1 cellular context compared by ENCODE assay signal in the genomic region with DNA sequence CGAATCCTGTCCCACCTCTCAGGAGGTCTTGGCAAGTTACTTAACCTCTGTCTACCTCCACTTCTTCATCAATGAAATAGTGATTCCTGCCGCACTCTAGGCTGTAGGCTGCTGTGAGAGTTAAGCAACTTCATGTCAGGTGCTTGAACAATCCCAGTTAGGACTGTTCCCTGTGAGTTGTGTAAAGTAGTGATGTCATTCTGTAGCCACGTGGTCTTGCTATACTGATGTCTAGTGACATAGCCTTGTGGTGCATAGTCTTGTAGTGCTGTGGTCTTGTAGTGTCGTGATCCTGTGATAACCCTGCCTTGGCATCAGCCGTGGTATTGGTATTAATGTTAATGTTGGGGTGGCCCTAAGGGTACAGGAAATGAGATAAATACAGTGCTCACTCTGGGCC.
A peak's percentile ranks its signal among the peaks of the same experiment; 100 is the strongest.
TF ChIP-seq lines count a peak whose summit lies in the region.

No MANE protein-coding gene starts in this region.

TF ChIP-seq in K562, 482 proteins besides CTCF, POLR2A, EP300 and RAD21 (continued from another document and continues in another):
- TF ChIP-seq, protein P1, sequence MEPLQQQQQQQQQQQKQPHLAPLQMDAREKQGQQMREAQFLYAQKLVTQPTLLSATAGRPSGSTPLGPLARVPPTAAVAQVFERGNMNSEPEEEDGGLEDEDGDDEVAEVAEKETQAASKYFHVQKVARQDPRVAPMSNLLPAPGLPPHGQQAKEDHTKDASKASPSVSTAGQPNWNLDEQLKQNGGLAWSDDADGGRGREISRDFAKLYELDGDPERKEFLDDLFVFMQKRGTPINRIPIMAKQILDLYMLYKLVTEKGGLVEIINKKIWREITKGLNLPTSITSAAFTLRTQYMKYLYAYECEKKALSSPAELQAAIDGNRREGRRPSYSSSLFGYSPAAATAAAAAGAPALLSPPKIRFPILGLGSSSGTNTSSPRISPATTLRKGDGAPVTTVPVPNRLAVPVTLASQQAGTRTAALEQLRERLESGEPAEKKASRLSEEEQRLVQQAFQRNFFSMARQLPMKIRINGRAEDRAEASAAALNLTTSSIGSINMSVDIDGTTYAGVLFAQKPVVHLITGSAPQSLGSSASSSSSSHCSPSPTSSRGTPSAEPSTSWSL (CRISPR knock-in tag; IDR thresholded peaks at IDR 0.05; ENCODE audit: borderline replicate concordance): no peak
- TF ChIP-seq SAFB2 (IDR thresholded peaks at IDR 0.05; ENCODE audit: borderline replicate concordance, low read depth, low read length, severe bottlenecking) (no peak), THAP7 (CRISPR knock-in tag; IDR thresholded peaks at IDR 0.05) (no peak), ZNF146 (CRISPR knock-in tag; IDR thresholded peaks at IDR 0.05; ENCODE audit: unreplicated experiment) (no peak), CXXC5 (CRISPR knock-in tag; IDR thresholded peaks at IDR 0.05) (no peak), ZNF134 (CRISPR knock-in tag; conservative IDR thresholded peaks at IDR 0.05) (no peak), TAF15 (IDR thresholded peaks at IDR 0.05; ENCODE audit: low read depth, low read length) (no peak), ZMIZ1 (IDR thresholded peaks at IDR 0.05; ENCODE audit: low read depth in 2 of 2, low read length in 2 of 2) (no peak), HOXB6 (CRISPR knock-in tag; IDR thresholded peaks at IDR 0.05; ENCODE audit: borderline replicate concordance) (no peak), RBM17 (IDR thresholded peaks at IDR 0.05; ENCODE audit: borderline replicate concordance, low read depth, low read length) (no peak), CCNT2 (IDR thresholded peaks at IDR 0.05; ENCODE audit: borderline replicate concordance, extremely low read depth, insufficient read length, low read depth, low read length) (no peak), CEBPB (tag; IDR thresholded peaks at IDR 0.05) (peak; percentile 85), ZNF589 (CRISPR knock-in tag; IDR thresholded peaks at IDR 0.05; ENCODE audit: low read depth) (no peak), NR2C1 (IDR thresholded peaks at IDR 0.05) (no peak), NR2C1 (tag; IDR thresholded peaks at IDR 0.05) (no peak), HNRNPK (IDR thresholded peaks at IDR 0.05; ENCODE audit: low read depth, low read length, poor library complexity, severe bottlenecking) (no peak), CEBPG (CRISPR knock-in tag; IDR thresholded peaks at IDR 0.05) (0 out of 2 replicates have a peak, but pooled peaks have one; percentile 16), CEBPG (tag; conservative IDR thresholded peaks at IDR 0.05 in 1 of 2, IDR thresholded peaks at IDR 0.05 in 1 of 2) (peak in 1 of 2 experiments; percentile 47; a peak in 1 of 4 replicates), CHAMP1 (IDR thresholded peaks at IDR 0.05) (no peak), E2F3 (CRISPR knock-in tag; IDR thresholded peaks at IDR 0.05) (no peak), ZNF347 (CRISPR knock-in tag; IDR thresholded peaks at IDR 0.05; ENCODE audit: low read depth) (no peak), KDM4B (IDR thresholded peaks at IDR 0.05; ENCODE audit: borderline replicate concordance in 2 of 2, low read depth in 1 of 2) (no peak), SMARCA4 (IDR thresholded peaks at IDR 0.05) (no peak), TOE1 (IDR thresholded peaks at IDR 0.05; ENCODE audit: borderline replicate concordance) (no peak), TOE1 (CRISPR knock-in tag; IDR thresholded peaks at IDR 0.05; ENCODE audit: borderline replicate concordance, low read depth) (no peak), ZC3H8 (IDR thresholded peaks at IDR 0.05) (no peak), CTBP1 (IDR thresholded peaks at IDR 0.05; ENCODE audit: borderline replicate concordance) (no peak), SP2 (IDR thresholded peaks at IDR 0.05; ENCODE audit: extremely low read depth, low read depth, low read length, poor library complexity, severe bottlenecking) (no peak), ZNF778 (CRISPR knock-in tag; IDR thresholded peaks at IDR 0.05) (no peak), MNT (conservative IDR thresholded peaks at IDR 0.05) (0 out of 4 replicates have a peak, but pooled peaks of 1 of the 2 experiments have one; percentile 45), ZNF77 (CRISPR knock-in tag; IDR thresholded peaks at IDR 0.05) (no peak), ZBTB9 (CRISPR knock-in tag; IDR thresholded peaks at IDR 0.05) (no peak), CHD4 (IDR thresholded peaks at IDR 0.05; ENCODE audit: insufficient read depth, insufficient replicate concordance, low read depth, low read length, poor library complexity, severe bottlenecking) (no peak), GATAD2A (IDR thresholded peaks at IDR 0.05) (no peak), NFYB (IDR thresholded peaks at IDR 0.05; ENCODE audit: extremely low read depth, insufficient read length) (no peak), ZNF655 (CRISPR knock-in tag; IDR thresholded peaks at IDR 0.05) (no peak), RNF219 (CRISPR knock-in tag; IDR thresholded peaks at IDR 0.05) (no peak), ARID1B (IDR thresholded peaks at IDR 0.05) (no peak), RAD51 (IDR thresholded peaks at IDR 0.05; ENCODE audit: borderline replicate concordance, low read depth) (peak; percentile 45), PHF20 (IDR thresholded peaks at IDR 0.05; ENCODE audit: partially characterized antibody) (no peak), DIDO1 (tag; IDR thresholded peaks at IDR 0.05; ENCODE audit: low read depth) (no peak)
- TF ChIP-seq, protein P2, sequence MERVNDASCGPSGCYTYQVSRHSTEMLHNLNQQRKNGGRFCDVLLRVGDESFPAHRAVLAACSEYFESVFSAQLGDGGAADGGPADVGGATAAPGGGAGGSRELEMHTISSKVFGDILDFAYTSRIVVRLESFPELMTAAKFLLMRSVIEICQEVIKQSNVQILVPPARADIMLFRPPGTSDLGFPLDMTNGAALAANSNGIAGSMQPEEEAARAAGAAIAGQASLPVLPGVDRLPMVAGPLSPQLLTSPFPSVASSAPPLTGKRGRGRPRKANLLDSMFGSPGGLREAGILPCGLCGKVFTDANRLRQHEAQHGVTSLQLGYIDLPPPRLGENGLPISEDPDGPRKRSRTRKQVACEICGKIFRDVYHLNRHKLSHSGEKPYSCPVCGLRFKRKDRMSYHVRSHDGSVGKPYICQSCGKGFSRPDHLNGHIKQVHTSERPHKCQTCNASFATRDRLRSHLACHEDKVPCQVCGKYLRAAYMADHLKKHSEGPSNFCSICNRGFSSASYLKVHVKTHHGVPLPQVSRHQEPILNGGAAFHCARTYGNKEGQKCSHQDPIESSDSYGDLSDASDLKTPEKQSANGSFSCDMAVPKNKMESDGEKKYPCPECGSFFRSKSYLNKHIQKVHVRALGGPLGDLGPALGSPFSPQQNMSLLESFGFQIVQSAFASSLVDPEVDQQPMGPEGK (CRISPR knock-in tag; IDR thresholded peaks at IDR 0.05; ENCODE audit: borderline replicate concordance): no peak
- TF ChIP-seq, protein P3, sequence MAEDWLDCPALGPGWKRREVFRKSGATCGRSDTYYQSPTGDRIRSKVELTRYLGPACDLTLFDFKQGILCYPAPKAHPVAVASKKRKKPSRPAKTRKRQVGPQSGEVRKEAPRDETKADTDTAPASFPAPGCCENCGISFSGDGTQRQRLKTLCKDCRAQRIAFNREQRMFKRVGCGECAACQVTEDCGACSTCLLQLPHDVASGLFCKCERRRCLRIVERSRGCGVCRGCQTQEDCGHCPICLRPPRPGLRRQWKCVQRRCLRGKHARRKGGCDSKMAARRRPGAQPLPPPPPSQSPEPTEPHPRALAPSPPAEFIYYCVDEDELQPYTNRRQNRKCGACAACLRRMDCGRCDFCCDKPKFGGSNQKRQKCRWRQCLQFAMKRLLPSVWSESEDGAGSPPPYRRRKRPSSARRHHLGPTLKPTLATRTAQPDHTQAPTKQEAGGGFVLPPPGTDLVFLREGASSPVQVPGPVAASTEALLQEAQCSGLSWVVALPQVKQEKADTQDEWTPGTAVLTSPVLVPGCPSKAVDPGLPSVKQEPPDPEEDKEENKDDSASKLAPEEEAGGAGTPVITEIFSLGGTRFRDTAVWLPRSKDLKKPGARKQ (CRISPR knock-in tag; IDR thresholded peaks at IDR 0.05): no peak
